In genomic region chr12:119180380-119181040, GRCh38 we compare ENCODE assay signal across 11 cellular contexts. TPM values are rescaled to one million over a fixed set of nuclear protein-coding genes. Genes with fewer than 3 reads are reported as not detected.
A peak's percentile ranks its signal among the peaks of the same experiment; 100 is the strongest.
DNase-seq lines count a peak whose midpoint lies in the region; ATAC-seq, FAIRE-seq and TF ChIP-seq lines count a peak whose summit lies in the region.
"Had no signal": no experiment of that assay in that cellular context is flagged by ENCODE, and none has a peak within 500 bp of the region (broad histone marks: within the 10 kb centered on the region; RNA-seq: fewer than 3 reads in every experiment).

No MANE protein-coding gene starts in this region.

- H3K27ac ChIP-seq in K562 (ENCODE audit: extremely low read depth, low read depth, low read length) (no peak overlapping the region), kidney (ENCODE audit: low read depth in 2 of 2, low read length in 2 of 2) (peak overlapping the region; percentile 88 to 93)

- DNase-seq in GM12892 (ENCODE audit: insufficient read length): no peak
- peak; percentile 6 to 24 (median 22) for DNase-seq in K562 (ENCODE audit: extremely low read depth in 1 of 4, low spot score in 3 of 4)
- DNase-seq in kidney: no peak
- DNase-seq in NCI-H2081 (lab: John Stamatoyannopoulos, UW): no peak
- no peak for DNase-seq in stimulated activated CD4-positive, alpha-beta T cell treated with anti-CD3 and anti-CD28 coated beads, Interleukin-4, amount 100 ng/mL, for 24 hours
- DNase-seq in HT-29 (ENCODE audit: low spot score): no peak
- no peak for DNase-seq in activated naive CD8-positive, alpha-beta T cell treated with anti-CD3 and anti-CD28 coated beads, Interleukin-2, amount 50 U/mL, for 24 hours
- DNase-seq: activated CD8-positive, alpha-beta memory T cell treated with anti-CD3 and anti-CD28 coated beads, Interleukin-2, amount 10 ng/mL, durations not matched to agents 7 days and 5 days; NCI-H446 treated with DMSO at 0.1 percent for 48 hours had no signal

- no TSS peak for BruUV-seq in K562 (replicated peaks; lab: Mats Ljungman, UMichigan)

- TF ChIP-seq EP300 in K562 (IDR thresholded peaks at IDR 0.05; ENCODE audit: low read length): no peak

- no peaks in the 10 kb centered on the region for H3K9me1 ChIP-seq in K562 (ENCODE audit: control insufficient read depth, insufficient read depth, low read length)

- H3K9me3 ChIP-seq in K562 (replicated peaks; ENCODE audit: control insufficient read depth, insufficient read depth, low read depth, low read length): no peaks in the 10 kb centered on the region
- H3K9me3 ChIP-seq in kidney (ENCODE audit: control insufficient read depth in 1 of 2, low read length in 2 of 2): no peaks in the 10 kb centered on the region
- no peaks in the 10 kb centered on the region for H3K9me3 ChIP-seq in skeletal muscle satellite cell (replicated peaks; ENCODE audit: low read length)

- H2AFZ ChIP-seq in K562 (ENCODE audit: low read depth, low read length): no peak overlapping the region

- no peak overlapping the region for H3K9ac ChIP-seq in K562 (ENCODE audit: insufficient read depth in 1 of 2, low read depth in 2 of 2, low read length in 2 of 2)
- peak overlapping the region; percentile 61 to 79 for H3K9ac ChIP-seq in kidney (ENCODE audit: low read length in 2 of 2)
- H3K9ac ChIP-seq in skeletal muscle satellite cell (ENCODE audit: low read depth, low read length): peak overlapping the region; percentile 84

- no peaks in the 10 kb centered on the region for H3K79me2 ChIP-seq in K562 (ENCODE audit: control insufficient read depth, insufficient read depth, low read length)

- FAIRE-seq in GM12892 (lab: Jason Lieb, UNC) (peak; percentile 21), K562 (lab: Jason Lieb, UNC) (no peak), kidney (lab: Jason Lieb, UNC) (no peak)

- H3K27ac Mint-ChIP-seq in activated naive CD8-positive, alpha-beta T cell treated with anti-CD3 and anti-CD28 coated beads, Interleukin-2, amount 50 U/mL, for 24 hours: no peak overlapping the region
- H3K27ac Mint-ChIP-seq: activated CD8-positive, alpha-beta memory T cell treated with anti-CD3 and anti-CD28 coated beads, Interleukin-2, amount 10 ng/mL, durations not matched to agents 7 days and 5 days; stimulated activated memory B cell treated with anti-CD40 and anti-IgM and Interleukin-4, amounts not matched to agents 10 μg/mL and 1 μg/mL and 100 μg/mL, for 72 hours had no signal

- no peaks in the 10 kb centered on the region for H4K20me1 ChIP-seq in K562 (replicated peaks; ENCODE audit: control insufficient read depth, insufficient read depth, low read length)

- H3K4me2 ChIP-seq in K562 (ENCODE audit: insufficient read depth, low read length): no peak overlapping the region
- H3K4me2 ChIP-seq in skeletal muscle satellite cell (ENCODE audit: low read length): peak overlapping the region; percentile 98

- POLR2A ChIA-PET in K562 (lab: Yijun Ruan, JAX): interaction anchor here (1.1 kb wide), 1 partner anchor 9 kb away, joined by 3 read pairs; no protein-coding TSS in a partner anchor

- in situ Hi-C loops in K562 (cut with MboI): no loop called here

- WGBS in K562 (ENCODE audit: insufficient coverage, low coverage, missing lambda C conversion rate): 16% methylated on average over 7 of the region's 7 CpGs

- TF ChIP-seq CTCF in K562 (IDR thresholded peaks at IDR 0.05 in 2 of 3, conservative IDR thresholded peaks at IDR 0.05 in 1 of 3; ENCODE audit: insufficient read depth in 2 of 3, low read depth in 1 of 3, low read length in 3 of 3) (no peak), kidney (IDR thresholded peaks at IDR 0.05; ENCODE audit: borderline replicate concordance, extremely low read depth, insufficient read depth) (no peak)

- intact Hi-C loops in K562 (cut with micrococcal nuclease) (no loop called here), kidney (cut with DNase I) (no loop called here)

- H3K36me3 ChIP-seq in K562 (ENCODE audit: control insufficient read depth, insufficient read depth, low read length): no peaks in the 10 kb centered on the region
- no peaks in the 10 kb centered on the region for H3K36me3 ChIP-seq in kidney (ENCODE audit: control insufficient read depth in 1 of 2, insufficient read depth in 2 of 2, low read length in 2 of 2)
- H3K36me3 ChIP-seq in skeletal muscle satellite cell (ENCODE audit: insufficient read depth, low read length): no peaks in the 10 kb centered on the region

- H3K4me1 Mint-ChIP-seq in activated naive CD8-positive, alpha-beta T cell treated with anti-CD3 and anti-CD28 coated beads, Interleukin-2, amount 50 U/mL, for 24 hours: no peaks in the 10 kb centered on the region
- H3K4me1 Mint-ChIP-seq: activated CD8-positive, alpha-beta memory T cell treated with anti-CD3 and anti-CD28 coated beads, Interleukin-2, amount 10 ng/mL, durations not matched to agents 7 days and 5 days; stimulated activated memory B cell treated with anti-CD40 and anti-IgM and Interleukin-4, amounts not matched to agents 10 μg/mL and 1 μg/mL and 100 μg/mL, for 72 hours had no signal

- TF ChIP-seq POLR2A in GM12892 (IDR thresholded peaks at IDR 0.05; ENCODE audit: low read depth, low read length) (no peak), K562 (conservative IDR thresholded peaks at IDR 0.05) (no peak)

- H3K4me3 ChIP-seq in K562 (no peak overlapping the region), kidney (ENCODE audit: low read length in 2 of 2) (peak overlapping the region; percentile 57 to 80), skeletal muscle satellite cell (ENCODE audit: low read length) (peak overlapping the region; percentile 73)

- H3K36me3 Mint-ChIP-seq in activated naive CD8-positive, alpha-beta T cell treated with anti-CD3 and anti-CD28 coated beads, Interleukin-2, amount 50 U/mL, for 24 hours (ENCODE audit: low read depth): no peaks in the 10 kb centered on the region
- H3K36me3 Mint-ChIP-seq: activated CD8-positive, alpha-beta memory T cell treated with anti-CD3 and anti-CD28 coated beads, Interleukin-2, amount 10 ng/mL, durations not matched to agents 7 days and 5 days; stimulated activated memory B cell treated with anti-CD40 and anti-IgM and Interleukin-4, amounts not matched to agents 10 μg/mL and 1 μg/mL and 100 μg/mL, for 72 hours had no signal

- peaks cover 0 to 23% of the 10 kb centered on the region in 2 experiments; a peak in 3 of 5 replicates for H3K27me3 ChIP-seq in K562 (ENCODE audit: control insufficient read depth in 2 of 2, insufficient read depth in 2 of 2, low read length in 2 of 2)
- no peaks in the 10 kb centered on the region for H3K27me3 ChIP-seq in skeletal muscle satellite cell (ENCODE audit: control insufficient read depth, insufficient read depth, low read length)

- CTCF ChIA-PET in K562 (lab: Yijun Ruan, JAX; ENCODE audit: low intra/inter-chr PET ratio): no interaction called here

- H3K9me3 Mint-ChIP-seq in activated naive CD8-positive, alpha-beta T cell treated with anti-CD3 and anti-CD28 coated beads, Interleukin-2, amount 50 U/mL, for 24 hours: no peaks in the 10 kb centered on the region
- H3K9me3 Mint-ChIP-seq: stimulated activated memory B cell treated with anti-CD40 and anti-IgM and Interleukin-4, amounts not matched to agents 10 μg/mL and 1 μg/mL and 100 μg/mL, for 72 hours had no signal

- TF ChIP-seq RAD21 in K562 (CRISPR knock-in tag; conservative IDR thresholded peaks at IDR 0.05 in 1 of 2, IDR thresholded peaks at IDR 0.05 in 1 of 2): no peak

- ATAC-seq in K562: no peak; the same call in 2 of the 3 replicates
- no peak for ATAC-seq in activated naive CD8-positive, alpha-beta T cell treated with anti-CD3 and anti-CD28 coated beads, Interleukin-2, amount 50 U/mL, for 24 hours
- ATAC-seq: activated CD8-positive, alpha-beta memory T cell treated with anti-CD3 and anti-CD28 coated beads, Interleukin-2, amount 10 ng/mL, durations not matched to agents 7 days and 5 days; stimulated activated memory B cell treated with anti-CD40 and anti-IgM and Interleukin-4, amounts not matched to agents 10 μg/mL and 1 μg/mL and 100 μg/mL, for 72 hours had no signal

- H3K4me3 Mint-ChIP-seq in activated naive CD8-positive, alpha-beta T cell treated with anti-CD3 and anti-CD28 coated beads, Interleukin-2, amount 50 U/mL, for 24 hours: no peak overlapping the region
- H3K4me3 Mint-ChIP-seq: activated CD8-positive, alpha-beta memory T cell treated with anti-CD3 and anti-CD28 coated beads, Interleukin-2, amount 10 ng/mL, durations not matched to agents 7 days and 5 days; stimulated activated memory B cell treated with anti-CD40 and anti-IgM and Interleukin-4, amounts not matched to agents 10 μg/mL and 1 μg/mL and 100 μg/mL, for 72 hours had no signal

- peaks cover 0 to 12% of the 10 kb centered on the region in 2 experiments; a peak in 1 of 5 replicates for H3K4me1 ChIP-seq in K562 (replicated peaks in 1 of 2; ENCODE audit: control insufficient read depth in 2 of 2, insufficient read depth in 2 of 2, low read length in 2 of 2)
- H3K4me1 ChIP-seq in kidney (ENCODE audit: control insufficient read depth in 1 of 2, insufficient read depth in 1 of 2, low read depth in 1 of 2, low read length in 2 of 2): peaks cover 3 to 13% of the 10 kb centered on the region in 2 donors
- peaks cover 57% of the 10 kb centered on the region for H3K4me1 ChIP-seq in skeletal muscle satellite cell (ENCODE audit: control insufficient read depth, insufficient read depth, low read length)

- H3K27me3 Mint-ChIP-seq in activated naive CD8-positive, alpha-beta T cell treated with anti-CD3 and anti-CD28 coated beads, Interleukin-2, amount 50 U/mL, for 24 hours: peaks cover 7% of the 10 kb centered on the region
- H3K27me3 Mint-ChIP-seq: activated CD8-positive, alpha-beta memory T cell treated with anti-CD3 and anti-CD28 coated beads, Interleukin-2, amount 10 ng/mL, durations not matched to agents 7 days and 5 days had no signal

RNA-seq across cellular contexts. Expression of gene HSPB8, which starts 1.8 kb away (rescaled TPM):
- polyA plus RNA-seq in GM12892 (2012; ENCODE audit: missing spikeins): not detected
- total RNA-seq in K562 (2011; cell fraction: chromatin; rRNA removed; ENCODE audit: low replicate concordance): not detected in 2 replicates
- 0.17 TPM in 1 of 2 replicates, not detected in the other for total RNA-seq in K562 (2011; cell fraction: nucleolus; rRNA removed)
- not detected in 2 replicates for total RNA-seq in K562 (2011; cell fraction: nucleoplasm; rRNA removed)
- 0.04 TPM in 1 of 2 replicates, not detected in the other for total RNA-seq in K562 (2014; rRNA removed)
- total RNA-seq in K562 (2014; rRNA removed; fragmentation: Illumina TruSeq; extraction: Trizol): not detected in 2 replicates
- 0.15 TPM in 1 of 2 replicates, not detected in the other for total RNA-seq in K562 (2015; rRNA removed; fragmentation: Illumina TruSeq; extraction: Trizol)
- 0.13 TPM in 1 of 2 replicates, not detected in the other for total RNA-seq in K562 (2021)
- polyA plus RNA-seq in K562 (2011; rRNA removed): not detected in 2 replicates
- polyA plus RNA-seq in K562 (2011; cell fraction: cytosol; rRNA removed): 0.07 TPM in 1 of 2 replicates, not detected in the other
- not detected in 2 replicates for polyA plus RNA-seq in K562 (2011; cell fraction: nucleus; rRNA removed)
- polyA plus RNA-seq in K562 (2012): 0.03 and 0.07 TPM in 2 replicates
- 0.07 TPM in 1 of 2 replicates, not detected in the other for polyA plus RNA-seq in K562 (2014; fragmentation: Illumina TruSeq; extraction: Trizol)
- polyA plus RNA-seq in K562 (2014; fragmentation: Nextera tagmentation; extraction: Ambion mirVana): not detected
- polyA plus RNA-seq in K562 (2014; rRNA removed): not detected in 2 replicates
- not detected in 2 replicates for polyA minus RNA-seq in K562 (2011; rRNA and poly(A)+ RNA removed)
- not detected in 2 replicates for polyA minus RNA-seq in K562 (2011; cell fraction: cytosol; rRNA and poly(A)+ RNA removed)
- not detected in 2 replicates for polyA minus RNA-seq in K562 (2011; cell fraction: nucleus; rRNA and poly(A)+ RNA removed)
- 81.3 TPM for total RNA-seq in kidney
- polyA plus RNA-seq in kidney (ENCODE audit: insufficient read depth, low read depth, low replicate concordance): 67.2 TPM
- 12.2 and 22.9 TPM in 2 replicates for total RNA-seq in skeletal muscle satellite cell (2012; rRNA removed)
- 0.05 and 0.13 TPM in 2 replicates for total RNA-seq in HT-29 (2014; rRNA removed; shearing (Covaris generic))
- total RNA-seq: activated CD8-positive, alpha-beta memory T cell treated with anti-CD3 and anti-CD28 coated beads, Interleukin-2, amount 10 ng/mL, durations not matched to agents 7 days and 5 days had no signal

Comparison
In these comparisons a context has a peak if more than half of its experiments do, and no peak if none do; other contexts are left out.
1. DNase-seq: peak in K562 (4 of 4); none in GM12892 (single experiment), kidney (single experiment), NCI-H2081 (0 of 2), stimulated activated CD4-positive, alpha-beta T cell treated with anti-CD3 and anti-CD28 coated beads, Interleukin-4, amount 100 ng/mL, for 24 hours (single experiment), HT-29 (single experiment) and activated naive CD8-positive, alpha-beta T cell treated with anti-CD3 and anti-CD28 coated beads, Interleukin-2, amount 50 U/mL, for 24 hours (single experiment).
2. H3K9ac ChIP-seq: peak in kidney (2 of 2) and skeletal muscle satellite cell (single experiment); none in K562 (0 of 2).
3. RNA of gene HSPB8, which starts 1.8 kb away (total RNA-seq): 81.3 TPM in kidney (single experiment); 0.05 to 0.13 TPM in HT-29 and 0.04 to 0.17 TPM in K562; every median in the first group is over 10 times any median in the second.